Comparison of ENCODE assay signal across 9 cellular contexts in the genomic region with DNA sequence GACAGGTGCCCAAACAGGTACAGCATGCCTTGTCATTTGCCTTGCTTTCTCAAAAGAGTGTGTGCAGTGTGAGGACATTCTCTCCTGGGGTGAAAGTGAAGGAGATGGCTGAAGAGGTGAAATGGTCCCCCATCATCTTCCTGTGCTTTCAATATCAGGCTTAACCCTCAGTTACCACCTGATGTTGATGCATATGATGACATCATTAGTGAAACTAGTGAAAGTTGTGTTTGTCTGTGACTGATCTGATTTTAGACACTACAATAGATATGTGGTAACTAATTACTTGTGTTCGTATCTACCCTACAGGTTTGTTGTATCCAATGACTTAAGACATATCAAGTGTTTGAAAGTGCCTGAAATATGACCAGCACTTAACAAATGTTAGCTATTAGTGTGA. TPM values are rescaled to one million over a fixed set of nuclear protein-coding genes. Genes with fewer than 3 reads are reported as not detected.
"Had no signal": no experiment of that assay in that cellular context is flagged by ENCODE, and none has a peak within 500 bp of the region (broad histone marks: within the 10 kb centered on the region; RNA-seq: fewer than 3 reads in every experiment).

No MANE protein-coding gene starts in this region.

- ATAC-seq: GM23338 had no signal

- H3K27ac ChIP-seq: HL-60 had no signal

- FAIRE-seq: H1, H54 had no signal

- DNase-seq: H9, HCEC 1CT, HFFc6, IMR-90, KG1 had no signal

- H3K4me2 ChIP-seq: GM23338 had no signal

- H2AFZ ChIP-seq: GM23338 had no signal

- H3K4me3 ChIP-seq: GM23338 had no signal

RNA-seq across cellular contexts. Expression of a gene that starts 24.4 kb away (rescaled TPM):
- total RNA-seq: GM23338, H1, H9, HFFc6, IMR-90 had no signal
- polyA plus RNA-seq: GM23338, H1, IMR-90 had no signal
